ENCODE assay signal across 22 cellular contexts in genomic region chr13:52842440-52842839, GRCh38. TPM values are rescaled to one million over a fixed set of nuclear protein-coding genes. Genes with fewer than 3 reads are reported as not detected.
A peak's percentile ranks its signal among the peaks of the same experiment; 100 is the strongest.
DNase-seq lines count a peak whose midpoint lies in the region; ATAC-seq lines count a peak whose summit lies in the region.
"Had no signal": no experiment of that assay in that cellular context is flagged by ENCODE, and none has a peak within 500 bp of the region (broad histone marks: within the 10 kb centered on the region; RNA-seq: fewer than 3 reads in every experiment).

No MANE protein-coding gene starts in this region.

- DNase-seq in NCI-H1092 treated with DMSO at 0.1 percent for 48 hours (lab: John Stamatoyannopoulos, UW) (peak; percentile 1), NCI-H1092 (lab: John Stamatoyannopoulos, UW) (no peak), NCI-H146 treated with DMSO at 0.1 percent for 48 hours (lab: John Stamatoyannopoulos, UW; ENCODE audit: unreplicated experiment) (peak; percentile 86), NCI-H2227 treated with DMSO at 0.1 percent for 48 hours (lab: John Stamatoyannopoulos, UW) (peak; percentile 85), SK-N-MC (ENCODE audit: low read depth, low spot score) (peak; percentile 75), hepatic stellate cell (ENCODE audit: low spot score) (no peak), mesenteric fat pad (ENCODE audit: low spot score) (no peak)
- DNase-seq: BE2C; CD4-positive, alpha-beta T cell; DND-41; NCI-H1048; NCI-H2171 treated with DMSO at 0.1 percent for 48 hours; NCI-H524; PC-9; SJCRH30; T-cell; T-helper 9 cell had no signal

- peak overlapping the region; percentile 57 for H3K27ac ChIP-seq in SK-N-MC
- H3K27ac ChIP-seq: 22Rv1, KMS-11, PC-9, SJCRH30 had no signal

- H3K4me3 ChIP-seq in SK-N-MC: peak overlapping the region; percentile 59
- H3K4me3 ChIP-seq: PC-9, SJCRH30 had no signal

- H3K9ac ChIP-seq in SK-N-MC (ENCODE audit: insufficient read length): no peak overlapping the region
- H3K9ac ChIP-seq: KMS-11 had no signal

- no peaks in the 10 kb centered on the region; the same call in 1 of the 2 replicates for H3K36me3 ChIP-seq in SK-N-MC (ENCODE audit: insufficient read depth, low read length)
- H3K36me3 ChIP-seq: BE2C, SJCRH30 had no signal

- ATAC-seq in GM18909 (IDR thresholded peaks at IDR 0.05; ENCODE audit: poor library complexity, unreplicated experiment): no peak
- ATAC-seq: T-cell had no signal

- no peaks in the 10 kb centered on the region for H3K9me3 ChIP-seq in SK-N-MC (ENCODE audit: low read depth, low read length)
- H3K9me3 ChIP-seq: SJCRH30 had no signal

RNA-seq across cellular contexts. Expression of gene PCDH8, which starts 6.0 kb away (rescaled TPM):
- not detected for total RNA-seq in mesenteric fat pad
- total RNA-seq: CD4-positive, alpha-beta T cell; H4; M059J; PC-9; T-cell had no signal

Comparison
In these comparisons a context has a peak if more than half of its experiments do, and no peak if none do; other contexts are left out.
1. DNase-seq: peak in NCI-H1092 treated with DMSO at 0.1 percent for 48 hours (single experiment), NCI-H146 treated with DMSO at 0.1 percent for 48 hours (single experiment), NCI-H2227 treated with DMSO at 0.1 percent for 48 hours (single experiment) and SK-N-MC (single experiment); none in NCI-H1092 (single experiment), hepatic stellate cell (single experiment) and mesenteric fat pad (single experiment).